In genomic region chr1:198620951-198621824, GRCh38 we compare ENCODE assay signal across 8 cellular contexts. TPM values are rescaled to one million over a fixed set of nuclear protein-coding genes. Genes with fewer than 3 reads are reported as not detected.
A peak's percentile ranks its signal among the peaks of the same experiment; 100 is the strongest.
DNase-seq lines count a peak whose midpoint lies in the region; ATAC-seq and TF ChIP-seq lines count a peak whose summit lies in the region.

No MANE protein-coding gene starts in this region.

- intact Hi-C loops in Calu3 (cut with micrococcal nuclease; ENCODE audit: unreplicated experiment) = no loop called here

- H3K4me1 Mint-ChIP-seq in T-cell = peaks cover 83 to 93% (median 93%) of the 10 kb centered on the region in 3 donors
- peaks cover 80% of the 10 kb centered on the region for H3K4me1 Mint-ChIP-seq in central memory CD8-positive, alpha-beta T cell
- no peaks in the 10 kb centered on the region for H3K4me1 Mint-ChIP-seq in Calu3 (ENCODE audit: low read depth, unreplicated experiment)

- H3K36me3 Mint-ChIP-seq in T-cell = peaks cover under 1% of the 10 kb centered on the region
- peaks cover 18% of the 10 kb centered on the region for H3K36me3 Mint-ChIP-seq in central memory CD8-positive, alpha-beta T cell (ENCODE audit: insufficient read depth)
- no peaks in the 10 kb centered on the region for H3K36me3 Mint-ChIP-seq in Calu3 (ENCODE audit: insufficient read depth, unreplicated experiment)

- H3K27me3 Mint-ChIP-seq in T-cell = no peaks in the 10 kb centered on the region
- no peaks in the 10 kb centered on the region for H3K27me3 Mint-ChIP-seq in central memory CD8-positive, alpha-beta T cell
- no peaks in the 10 kb centered on the region for H3K27me3 Mint-ChIP-seq in Calu3 (ENCODE audit: unreplicated experiment)

- ATAC-seq in GM18870 (IDR thresholded peaks at IDR 0.05; ENCODE audit: unreplicated experiment) (peak; percentile 65), HG03025 (IDR thresholded peaks at IDR 0.05; ENCODE audit: low FRiP score, unreplicated experiment) (peak; percentile 74), T-cell (replicated peaks in 1 of 4) (peak; percentile 82 to 85 (median 83))
- peak; percentile 80 for ATAC-seq in central memory CD8-positive, alpha-beta T cell (replicated peaks; ENCODE audit: extremely low read depth, poor library complexity, severe bottlenecking)

- peak overlapping the region; percentile 98 to 100 for H3K27ac Mint-ChIP-seq in T-cell
- peak overlapping the region; percentile 99 for H3K27ac Mint-ChIP-seq in central memory CD8-positive, alpha-beta T cell (ENCODE audit: low read depth)
- H3K27ac Mint-ChIP-seq in Calu3 (ENCODE audit: unreplicated experiment) = no peak overlapping the region

- BruUV-seq in Calu3 (replicated peaks; lab: Mats Ljungman, UMichigan) = no TSS peak

- CTCF ChIA-PET in T-cell (lab: Charles Lee) (interaction anchor here (0.7 to 3.4 kb wide), 27 partner anchors 10 to 102 kb away, joined by 3 to 19 read pairs (median 6); no protein-coding TSS in a partner anchor), Calu3 (lab: Charles Lee) (interaction anchor here (0.7 kb wide), 1 partner anchor 361 kb away, joined by 3 read pairs; no protein-coding TSS in a partner anchor)

- H3K9me3 Mint-ChIP-seq in T-cell (peaks cover 0 to 2% (median 0%) of the 10 kb centered on the region in 3 donors), Calu3 (ENCODE audit: low read depth, unreplicated experiment) (no peaks in the 10 kb centered on the region)
- H3K9me3 Mint-ChIP-seq in central memory CD8-positive, alpha-beta T cell = peaks cover 2% of the 10 kb centered on the region

- POLR2A ChIA-PET in T-cell (lab: Charles Lee) = interaction anchor here (0.6 to 7.2 kb wide), 23 partner anchors 8 to 102 kb away, joined by 3 to 86 read pairs (median 4); partner anchors contain the start of gene PTPRC (in 1 of the 2)

- DNase-seq in T-cell (peak; percentile 42 to 73 (median 56)), HuH-7.5 (ENCODE audit: low spot score) (no peak), Calu3 (no peak), NCI-H2171 (lab: John Stamatoyannopoulos, UW) (no peak)
- peak; percentile 41 to 70 for DNase-seq in central memory CD8-positive, alpha-beta T cell (ENCODE audit: low spot score in 2 of 2)
- DNase-seq in stimulated activated CD4-positive, alpha-beta T cell treated with anti-CD3 and anti-CD28 coated beads, TNF-alpha, amount 100 ng/mL, for 24 hours (ENCODE audit: low read depth in 3 of 3) = peak in 2 of 3 experiments; percentile 28 to 67

- no peak for TF ChIP-seq CTCF in Calu3 (IDR thresholded peaks at IDR 0.05; ENCODE audit: unreplicated experiment)

- H3K4me3 Mint-ChIP-seq in T-cell = peak overlapping the region; percentile 68 to 81 (median 70)
- peak overlapping the region; percentile 78 for H3K4me3 Mint-ChIP-seq in central memory CD8-positive, alpha-beta T cell
- H3K4me3 Mint-ChIP-seq in Calu3 (ENCODE audit: low read depth, unreplicated experiment) = no peak overlapping the region

RNA-seq across cellular contexts. Expression of gene PTPRC, which starts 17.7 kb away (rescaled TPM):
- total RNA-seq in T-cell = 100 to 1,000 TPM; 674 to 984 (median 781) TPM
- not detected in 2 replicates for total RNA-seq in Calu3 (2022)

Comparison
In these comparisons a context has a peak if more than half of its experiments do, and no peak if none do; other contexts are left out.
1. DNase-seq: peak in T-cell (34 of 34), central memory CD8-positive, alpha-beta T cell (2 of 2) and stimulated activated CD4-positive, alpha-beta T cell treated with anti-CD3 and anti-CD28 coated beads, TNF-alpha, amount 100 ng/mL, for 24 hours (2 of 3); none in HuH-7.5 (single experiment), Calu3 (single experiment) and NCI-H2171 (single experiment).
2. RNA of gene PTPRC, which starts 17.7 kb away (total RNA-seq): 674 to 984 TPM in T-cell; not detected in Calu3; every median in the first group is over 100 times any median in the second.
3. Peak in every context shown above with its lines, with median percentiles within 50 percentile points of each other: ATAC-seq.